Comparison of ENCODE assay signal across 19 cellular contexts in the genomic region with DNA sequence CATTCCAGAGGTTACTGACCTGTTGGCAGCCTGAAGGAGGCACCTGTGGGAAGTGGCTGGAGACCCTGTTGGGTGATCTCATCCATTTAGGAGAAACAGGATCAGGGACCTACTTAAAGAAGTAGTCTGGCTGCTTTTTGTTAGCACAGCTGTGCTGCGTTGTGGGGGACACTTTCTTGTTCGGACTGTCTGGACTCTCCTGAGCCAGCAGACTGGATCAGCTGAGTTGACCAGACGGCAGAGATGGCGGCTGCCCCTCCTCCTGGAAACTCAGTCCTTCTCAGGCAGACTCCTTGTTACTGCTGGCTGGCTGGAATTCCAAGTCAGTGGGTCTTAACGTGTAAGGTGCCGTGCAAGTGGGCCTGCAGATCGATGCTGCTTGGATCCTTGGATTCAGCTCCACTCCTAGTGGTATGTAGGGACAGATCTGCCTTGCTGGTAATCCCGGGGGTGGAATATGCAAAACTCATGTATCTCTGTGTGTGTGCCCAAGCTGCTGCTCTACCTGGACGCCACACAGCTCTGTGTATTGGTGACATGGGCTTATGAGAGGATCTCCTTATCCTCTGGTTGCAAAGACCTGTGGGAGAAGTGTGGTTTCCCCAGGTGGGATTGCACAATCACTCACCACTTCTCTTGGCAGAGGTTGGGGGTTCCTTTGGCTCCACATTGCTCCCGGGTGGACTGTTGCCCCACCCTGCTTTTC.
DNase-seq lines count a peak whose midpoint lies in the region; ATAC-seq and TF ChIP-seq lines count a peak whose summit lies in the region.
"Had no signal": no experiment of that assay in that cellular context is flagged by ENCODE, and none has a peak within 500 bp of the region (broad histone marks: within the 10 kb centered on the region; RNA-seq: fewer than 3 reads in every experiment).

No MANE protein-coding gene starts in this region.

- peaks cover 2% of the 10 kb centered on the region for H3K4me1 Mint-ChIP-seq in activated CD4-positive, alpha-beta T cell treated with anti-CD3 and anti-CD28 coated beads, Interleukin-2, amount 10 ng/mL, durations not matched to agents 7 days and 5 days
- H3K4me1 Mint-ChIP-seq in activated CD4-positive, alpha-beta T cell treated with anti-CD3 and anti-CD28 coated beads for 36 hours, result peaks cover 10% of the 10 kb centered on the region
- H3K4me1 Mint-ChIP-seq: B cell had no signal

- no peak for ATAC-seq in GM18873 (IDR thresholded peaks at IDR 0.05; ENCODE audit: low FRiP score, unreplicated experiment)
- no peak for ATAC-seq in activated CD4-positive, alpha-beta T cell treated with anti-CD3 and anti-CD28 coated beads for 36 hours
- ATAC-seq: naive thymus-derived CD4-positive, alpha-beta T cell had no signal

- POLR2A ChIA-PET in activated CD4-positive, alpha-beta T cell treated with anti-CD3 and anti-CD28 coated beads, Interleukin-2, amount 10 ng/mL, durations not matched to agents 7 days and 5 days (lab: Charles Lee), result no interaction called here
- POLR2A ChIA-PET in activated CD4-positive, alpha-beta T cell treated with anti-CD3 and anti-CD28 coated beads for 36 hours (lab: Charles Lee), result no interaction called here

- no peaks in the 10 kb centered on the region for H3K36me3 ChIP-seq in mucosa of stomach (ENCODE audit: control insufficient read depth, insufficient read depth, low read length)

- peak; percentile 14 for DNase-seq in HT1080 (ENCODE audit: low read depth)
- DNase-seq in NCI-H2029 treated with DMSO at 0.1 percent for 48 hours (lab: John Stamatoyannopoulos, UW), result peak; percentile 28
- DNase-seq in choroid plexus epithelial cell (ENCODE audit: low read depth), result peak; percentile 31
- DNase-seq in activated CD4-positive, alpha-beta T cell treated with anti-CD3 and anti-CD28 coated beads, Interleukin-2, amount 10 ng/mL, durations not matched to agents 7 days and 5 days, result no peak
- DNase-seq in cerebellum (ENCODE audit: low spot score), result no peak
- DNase-seq in activated CD4-positive, alpha-beta T cell treated with anti-CD3 and anti-CD28 coated beads for 36 hours, result no peak
- DNase-seq: activated CD4-positive, alpha-beta T cell treated with anti-CD3 and anti-CD28 coated beads, Interleukin-2, amount 50 U/mL, for 48 hours; activated naive CD4-positive, alpha-beta T cell treated with Interleukin-2 at 50 U/mL for 16 hours; activated T-cell treated with anti-CD3 and anti-CD28 coated beads, Interleukin-2, amount 50 U/mL, for 1 hour; Caco-2; foreskin melanocyte; naive thymus-derived CD4-positive, alpha-beta T cell; spleen; stimulated activated CD8-positive, alpha-beta memory T cell treated with anti-CD3 and anti-CD28 coated beads, Interleukin-4, amount 100 ng/mL, for 48 hours; substantia nigra had no signal

- no peak for TF ChIP-seq CTCF in choroid plexus epithelial cell (conservative IDR thresholded peaks at IDR 0.05; ENCODE audit: low read depth, low read length)

- H3K27me3 ChIP-seq in mucosa of stomach (ENCODE audit: control insufficient read depth, insufficient read depth, low read length), result no peaks in the 10 kb centered on the region
- H3K27me3 ChIP-seq: spleen had no signal

- no peak overlapping the region for H3K4me3 ChIP-seq in choroid plexus epithelial cell (ENCODE audit: low read depth, low read length)
- H3K4me3 ChIP-seq in mucosa of stomach (ENCODE audit: low read length), result peak overlapping the region; percentile 20
- H3K4me3 ChIP-seq: spleen had no signal

- no peaks in the 10 kb centered on the region for H3K27me3 Mint-ChIP-seq in activated CD4-positive, alpha-beta T cell treated with anti-CD3 and anti-CD28 coated beads, Interleukin-2, amount 10 ng/mL, durations not matched to agents 7 days and 5 days
- no peaks in the 10 kb centered on the region for H3K27me3 Mint-ChIP-seq in activated CD4-positive, alpha-beta T cell treated with anti-CD3 and anti-CD28 coated beads for 36 hours
- H3K27me3 Mint-ChIP-seq: B cell; dendritic cell treated with granulocyte-macrophage colony-stimulating factor and Interleukin-4, amounts not matched to agents 40 ng/mL and 50 ng/mL, for 4 days; naive thymus-derived CD4-positive, alpha-beta T cell had no signal

- intact Hi-C loops in activated CD4-positive, alpha-beta T cell treated with anti-CD3 and anti-CD28 coated beads for 36 hours (cut with DNase I, micrococcal nuclease), result no loop called here

- no peaks in the 10 kb centered on the region for H3K9me3 ChIP-seq in mucosa of stomach (ENCODE audit: control insufficient read depth, low read length)

- no peak overlapping the region for H3K4me3 Mint-ChIP-seq in activated CD4-positive, alpha-beta T cell treated with anti-CD3 and anti-CD28 coated beads, Interleukin-2, amount 10 ng/mL, durations not matched to agents 7 days and 5 days
- no peak overlapping the region for H3K4me3 Mint-ChIP-seq in activated CD4-positive, alpha-beta T cell treated with anti-CD3 and anti-CD28 coated beads for 36 hours
- H3K4me3 Mint-ChIP-seq: B cell; dendritic cell treated with granulocyte-macrophage colony-stimulating factor and Interleukin-4, amounts not matched to agents 40 ng/mL and 50 ng/mL, for 4 days had no signal

- H3K9me3 Mint-ChIP-seq in activated CD4-positive, alpha-beta T cell treated with anti-CD3 and anti-CD28 coated beads, Interleukin-2, amount 10 ng/mL, durations not matched to agents 7 days and 5 days, result peaks cover 56% of the 10 kb centered on the region
- H3K9me3 Mint-ChIP-seq in activated CD4-positive, alpha-beta T cell treated with anti-CD3 and anti-CD28 coated beads for 36 hours (ENCODE audit: low read depth), result peaks cover 48% of the 10 kb centered on the region

- H3K9ac ChIP-seq in mucosa of stomach (ENCODE audit: low read length), result peak overlapping the region; percentile 5

- H3K27ac Mint-ChIP-seq in activated CD4-positive, alpha-beta T cell treated with anti-CD3 and anti-CD28 coated beads, Interleukin-2, amount 10 ng/mL, durations not matched to agents 7 days and 5 days, result no peak overlapping the region
- H3K27ac Mint-ChIP-seq in activated CD4-positive, alpha-beta T cell treated with anti-CD3 and anti-CD28 coated beads for 36 hours, result no peak overlapping the region
- H3K27ac Mint-ChIP-seq: B cell; dendritic cell treated with granulocyte-macrophage colony-stimulating factor and Interleukin-4, amounts not matched to agents 40 ng/mL and 50 ng/mL, for 4 days had no signal

- peaks cover 92% of the 10 kb centered on the region for H3K36me3 Mint-ChIP-seq in activated CD4-positive, alpha-beta T cell treated with anti-CD3 and anti-CD28 coated beads, Interleukin-2, amount 10 ng/mL, durations not matched to agents 7 days and 5 days (ENCODE audit: low read depth)
- peaks cover 79% of the 10 kb centered on the region for H3K36me3 Mint-ChIP-seq in activated CD4-positive, alpha-beta T cell treated with anti-CD3 and anti-CD28 coated beads for 36 hours (ENCODE audit: low read depth)

- CTCF ChIA-PET in activated CD4-positive, alpha-beta T cell treated with anti-CD3 and anti-CD28 coated beads, Interleukin-2, amount 10 ng/mL, durations not matched to agents 7 days and 5 days (lab: Charles Lee), result no interaction called here
- CTCF ChIA-PET in activated CD4-positive, alpha-beta T cell treated with anti-CD3 and anti-CD28 coated beads for 36 hours (lab: Charles Lee), result interaction anchor here (1.5 to 1.7 kb wide), 2 partner anchors 9 to 14 kb away, joined by 3 to 4 read pairs; no protein-coding TSS in a partner anchor

- peaks cover 11% of the 10 kb centered on the region for H3K4me1 ChIP-seq in mucosa of stomach (ENCODE audit: control insufficient read depth, insufficient read depth, low read length)

Comparison
In these comparisons a context has a peak if more than half of its experiments do, and no peak if none do; other contexts are left out.
1. DNase-seq: peak in HT1080 (single experiment), NCI-H2029 treated with DMSO at 0.1 percent for 48 hours (single experiment) and choroid plexus epithelial cell (single experiment); none in activated CD4-positive, alpha-beta T cell treated with anti-CD3 and anti-CD28 coated beads, Interleukin-2, amount 10 ng/mL, durations not matched to agents 7 days and 5 days (single experiment), cerebellum (single experiment) and activated CD4-positive, alpha-beta T cell treated with anti-CD3 and anti-CD28 coated beads for 36 hours (single experiment).